In genomic region chr14:104285483-104285790, GRCh38 we compare ENCODE assay signal across 19 cellular contexts.
"Had no signal": no experiment of that assay in that cellular context is flagged by ENCODE, and none has a peak within 500 bp of the region (broad histone marks: within the 10 kb centered on the region; RNA-seq: fewer than 3 reads in every experiment).

No MANE protein-coding gene starts in this region.

- H3K4me3 ChIP-seq: Peyer's patch had no signal

- DNase-seq: activated CD4-positive, alpha-beta memory T cell treated with anti-CD3 and anti-CD28 coated beads for 36 hours; activated CD4-positive, alpha-beta T cell treated with anti-CD3 and anti-CD28 coated beads, Interleukin-2, amount 10 ng/mL, durations not matched to agents 7 days and 5 days; activated CD4-positive, CD25-positive, alpha-beta regulatory T cell; activated gamma-delta T cell treated with Interleukin-2 at 50 U/mL for 16 hours; activated naive CD8-positive, alpha-beta T cell treated with anti-CD3 and anti-CD28 coated beads for 36 hours; activated T-cell treated with anti-CD3 and anti-CD28 coated beads, Interleukin-2, amount 50 U/mL, for 72 hours; caudate nucleus; Karpas-422; MM.1S; NCI-H1105; NCI-H1436; NCI-H1694 treated with DMSO at 0.1 percent for 48 hours; NCI-H2081; NCI-H446; NCI-H524; SHP77 treated with DMSO at 0.1 percent for 48 hours had no signal

- H3K27me3 ChIP-seq: Peyer's patch had no signal

- H3K27ac ChIP-seq: Peyer's patch, RWPE1, VCaP had no signal

- ATAC-seq: activated T-cell treated with anti-CD3 and anti-CD28 coated beads, Interleukin-2, amount 50 U/mL, for 72 hours had no signal

- H3K9me3 ChIP-seq: Peyer's patch had no signal

- H3K36me3 ChIP-seq: Peyer's patch had no signal
